19 cellular contexts compared by ENCODE assay signal in genomic region chr9:132482196-132482813, GRCh38.
DNase-seq lines count a peak whose midpoint lies in the region; ATAC-seq, FAIRE-seq and TF ChIP-seq lines count a peak whose summit lies in the region.
"Had no signal": no experiment of that assay in that cellular context is flagged by ENCODE, and none has a peak within 500 bp of the region (broad histone marks: within the 10 kb centered on the region; RNA-seq: fewer than 3 reads in every experiment).

No MANE protein-coding gene starts in this region.

- FAIRE-seq in HepG2 (lab: Jason Lieb, UNC) (no peak), GM12878 (lab: Jason Lieb, UNC) (no peak)
- FAIRE-seq: D721Med, G401.6, GM12892, GM18507, H54 had no signal

- H3K4ac ChIP-seq in neuronal stem cell (ENCODE audit: low read length): no peak overlapping the region

- peak overlapping the region; percentile 54 for H2BK15ac ChIP-seq in neuronal stem cell (ENCODE audit: low read length)

- H3K9ac ChIP-seq in HepG2 (ENCODE audit: insufficient read depth, low read depth, low read length): no peak overlapping the region
- H3K9ac ChIP-seq in GM12878 (ENCODE audit: control insufficient read depth, insufficient read depth, low read length): no peak overlapping the region
- no peak overlapping the region for H3K9ac ChIP-seq in neuronal stem cell (ENCODE audit: low read depth, low read length, poor library complexity)

- no peaks in the 10 kb centered on the region for H3K79me1 ChIP-seq in neuronal stem cell (ENCODE audit: low read depth, low read length)

- H3K27me3 ChIP-seq in HepG2 (ENCODE audit: control insufficient read depth in 1 of 2, insufficient read depth in 2 of 2, low read length in 2 of 2) (peaks cover 1 to 30% of the 10 kb centered on the region in 2 experiments; a peak in 3 of 5 replicates), right lobe of liver (peaks cover 0 to 3% of the 10 kb centered on the region in 2 donors), GM12878 (replicated peaks in 1 of 2; ENCODE audit: control insufficient read depth in 2 of 2, insufficient read depth in 2 of 2, low read length in 1 of 2) (peaks cover 0 to 2% of the 10 kb centered on the region in 2 experiments; a peak in 2 of 4 replicates), neuronal stem cell (ENCODE audit: control insufficient read depth in 3 of 3, insufficient read depth in 3 of 3, low read depth in 1 of 3, low read length in 3 of 3) (no peaks in the 10 kb centered on the region)

- ATAC-seq in HepG2 (no peak), right lobe of liver (no peak), GM12878 (no peak), HG02759 (IDR thresholded peaks at IDR 0.05; ENCODE audit: unreplicated experiment) (no peak)

- H3K4me1 ChIP-seq in HepG2 (ENCODE audit: insufficient read depth, low read length) (no peaks in the 10 kb centered on the region), right lobe of liver (no peaks in the 10 kb centered on the region), GM12878 (ENCODE audit: control insufficient read depth, insufficient read depth, low read length) (no peaks in the 10 kb centered on the region), neuronal stem cell (ENCODE audit: control insufficient read depth in 2 of 2, insufficient read depth in 1 of 2, low read depth in 1 of 2, low read length in 2 of 2) (peaks cover 22 to 25% of the 10 kb centered on the region in 2 donors)
- H3K4me1 ChIP-seq: Caco-2 had no signal

- no peaks in the 10 kb centered on the region for H3K79me2 ChIP-seq in HepG2 (ENCODE audit: insufficient read depth, low read length)
- no peaks in the 10 kb centered on the region for H3K79me2 ChIP-seq in GM12878 (ENCODE audit: control insufficient read depth, insufficient read depth, low read length)

- in situ Hi-C loops in HepG2 (cut with HindIII; ENCODE audit: extremely low pct_ligation_motif_present, low pct_unique_long_range_greater_than_20kb): no loop called here
- in situ Hi-C loops in GM12878 (cut with MboI): no loop called here

- H3K36me3 Mint-ChIP-seq in progenitor cell of endocrine pancreas (ENCODE audit: insufficient read depth): no peaks in the 10 kb centered on the region

- CTCF ChIA-PET in HepG2 (lab: Yijun Ruan, JAX; ENCODE audit: low intra/inter-chr PET ratio, low total read pairs) (no interaction called here), GM12878 (lab: Yijun Ruan, JAX) (no interaction called here)

- no peak overlapping the region for H4K8ac ChIP-seq in neuronal stem cell (ENCODE audit: low read depth, low read length)

- no peak for TF ChIP-seq CTCF in HepG2 (CRISPR knock-in tag; IDR thresholded peaks at IDR 0.05)
- no peak for TF ChIP-seq CTCF in right lobe of liver (IDR thresholded peaks at IDR 0.05)
- no peak for TF ChIP-seq CTCF in GM12878 (IDR thresholded peaks at IDR 0.05 in 2 of 3, conservative IDR thresholded peaks at IDR 0.05 in 1 of 3; ENCODE audit: control insufficient read depth in 2 of 3, extremely low read depth in 1 of 3, insufficient read depth in 1 of 3, low read depth in 3 of 3, low read length in 3 of 3)
- no peak for TF ChIP-seq CTCF in progenitor cell of endocrine pancreas (IDR thresholded peaks at IDR 0.05; ENCODE audit: unreplicated experiment)

- no peak overlapping the region for H4K91ac ChIP-seq in neuronal stem cell (ENCODE audit: low read depth, low read length, poor library complexity)

- H2BK120ac ChIP-seq in neuronal stem cell (ENCODE audit: low read depth, low read length): no peak overlapping the region

- H3K4me1 Mint-ChIP-seq in progenitor cell of endocrine pancreas (ENCODE audit: low read depth): no peaks in the 10 kb centered on the region
- H3K4me1 Mint-ChIP-seq: B cell had no signal

- peak overlapping the region; percentile 34 for H3K18ac ChIP-seq in neuronal stem cell (ENCODE audit: low read length)

- TF ChIP-seq EP300 in HepG2 (IDR thresholded peaks at IDR 0.05; ENCODE audit: low read depth in 2 of 2, low read length in 2 of 2) (no peak), HepG2 (CRISPR knock-in tag; IDR thresholded peaks at IDR 0.05; ENCODE audit: borderline replicate concordance) (no peak), GM12878 (IDR thresholded peaks at IDR 0.05; ENCODE audit: borderline replicate concordance in 1 of 2, control insufficient read depth in 1 of 2, low read depth in 2 of 2, low read length in 2 of 2) (no peak)

- H3K4me2 ChIP-seq in HepG2 (ENCODE audit: low read depth, low read length): no peak overlapping the region
- H3K4me2 ChIP-seq in GM12878 (ENCODE audit: control insufficient read depth, insufficient read depth): no peak overlapping the region
- no peak overlapping the region for H3K4me2 ChIP-seq in neuronal stem cell (ENCODE audit: insufficient read depth, low read length, poor library complexity, severe bottlenecking)
- H3K4me2 ChIP-seq: GM23338 had no signal

- SMC1A ChIA-PET in GM12878 (lab: Charles Lee; ENCODE audit: uncharacterized antibody, unreplicated experiment): no interaction called here

- H2AFZ ChIP-seq in HepG2 (ENCODE audit: low read length): no peak overlapping the region
- no peak overlapping the region for H2AFZ ChIP-seq in GM12878 (ENCODE audit: control insufficient read depth, low read depth, low read length)
- peak overlapping the region; percentile 46 for H2AFZ ChIP-seq in neuronal stem cell (ENCODE audit: low read length)
- H2AFZ ChIP-seq: GM23338 had no signal

- no peaks in the 10 kb centered on the region for H3K36me3 ChIP-seq in HepG2 (replicated peaks in 1 of 2; ENCODE audit: control insufficient read depth in 1 of 2, insufficient read depth in 2 of 2, low read length in 2 of 2)
- no peaks in the 10 kb centered on the region for H3K36me3 ChIP-seq in right lobe of liver
- no peaks in the 10 kb centered on the region for H3K36me3 ChIP-seq in GM12878 (ENCODE audit: control insufficient read depth in 2 of 2, insufficient read depth in 2 of 2, low read length in 1 of 2)
- H3K36me3 ChIP-seq in neuronal stem cell (replicated peaks in 1 of 2; ENCODE audit: control insufficient read depth in 2 of 2, insufficient read depth in 2 of 2, low read length in 2 of 2): no peaks in the 10 kb centered on the region

- no peak for DNase-seq in HepG2 (ENCODE audit: low spot score)
- no peak for DNase-seq in right lobe of liver
- DNase-seq in GM12878 (ENCODE audit: low read depth, low spot score): no peak
- DNase-seq in neuronal stem cell (ENCODE audit: low spot score): no peak
- no peak for DNase-seq in progenitor cell of endocrine pancreas (ENCODE audit: low spot score, unreplicated experiment)
- DNase-seq: Caco-2; CD4-positive, alpha-beta T cell; HCEC 1CT; IMR-90 had no signal

- BruUV-seq in HepG2 (replicated peaks; lab: Mats Ljungman, UMichigan): no TSS peak
- BruUV-seq in GM12878 (replicated peaks; lab: Mats Ljungman, UMichigan): no TSS peak

- no peak overlapping the region for H3K4me3 ChIP-seq in HepG2 (replicated peaks in 1 of 3; ENCODE audit: insufficient read depth in 1 of 3, low read depth in 2 of 3, low read length in 3 of 3)
- H3K4me3 ChIP-seq in right lobe of liver: no peak overlapping the region
- no peak overlapping the region for H3K4me3 ChIP-seq in GM12878
- no peak overlapping the region for H3K4me3 ChIP-seq in neuronal stem cell (ENCODE audit: low read length in 2 of 2)
- H3K4me3 ChIP-seq: GM23338 had no signal

- no peaks in the 10 kb centered on the region for H3K9me3 ChIP-seq in HepG2 (ENCODE audit: low read length)
- H3K9me3 ChIP-seq in right lobe of liver: no peaks in the 10 kb centered on the region
- no peaks in the 10 kb centered on the region for H3K9me3 ChIP-seq in GM12878 (replicated peaks; ENCODE audit: control insufficient read depth, insufficient read depth, low read length)
- H3K9me3 ChIP-seq in neuronal stem cell (replicated peaks in 1 of 2; ENCODE audit: control insufficient read depth in 2 of 2, insufficient read depth in 1 of 2, low read depth in 1 of 2, low read length in 2 of 2): no peaks in the 10 kb centered on the region
- H3K9me3 ChIP-seq: Caco-2 had no signal

- no peak for TF ChIP-seq POLR2A in HepG2 (IDR thresholded peaks at IDR 0.05; ENCODE audit: insufficient read depth in 1 of 2, low read depth in 2 of 2, low read length in 2 of 2)
- TF ChIP-seq POLR2A in right lobe of liver (IDR thresholded peaks at IDR 0.05): no peak
- TF ChIP-seq POLR2A in GM12878 (IDR thresholded peaks at IDR 0.05; ENCODE audit: low read depth, low read length): no peak

- H2BK12ac ChIP-seq in neuronal stem cell (ENCODE audit: low read length): no peak overlapping the region

- 35% methylated on average over 17 of the region's 17 CpGs for WGBS in HepG2 (ENCODE audit: low lambda C conversion rate)
- WGBS in right lobe of liver (ENCODE audit: insufficient coverage, low coverage, low lambda C conversion rate, missing lambda C conversion rate): 64% methylated on average over 15 of the region's 17 CpGs
- 40% methylated on average over 17 of the region's 17 CpGs for WGBS in GM12878 (ENCODE audit: insufficient coverage, insufficient replicate concordance, low lambda C conversion rate, missing lambda C conversion rate)
- WGBS in neuronal stem cell (ENCODE audit: extremely low coverage in 2 of 2, insufficient read length in 2 of 2, insufficient replicate concordance in 1 of 2), 2 donors: no CpG with 5 or more reads among the region's 17 CpGs

- TF ChIP-seq RAD21 in HepG2 (CRISPR knock-in tag; IDR thresholded peaks at IDR 0.05) (no peak), GM12878 (IDR thresholded peaks at IDR 0.05; ENCODE audit: insufficient read depth, low read depth, low read length) (no peak)

- H2AK5ac ChIP-seq in neuronal stem cell (ENCODE audit: low read depth, low read length): peak overlapping the region; percentile 25

- no peak overlapping the region for H2BK5ac ChIP-seq in neuronal stem cell (ENCODE audit: low read length)

- no peak overlapping the region for H3K14ac ChIP-seq in neuronal stem cell (ENCODE audit: low read length)

- H4K20me1 ChIP-seq in HepG2 (ENCODE audit: insufficient read depth, low read length): no peaks in the 10 kb centered on the region
- no peaks in the 10 kb centered on the region for H4K20me1 ChIP-seq in GM12878 (ENCODE audit: control insufficient read depth, insufficient read depth)

- H3K27ac Mint-ChIP-seq in progenitor cell of endocrine pancreas: no peak overlapping the region
- H3K27ac Mint-ChIP-seq: B cell; CD4-positive, alpha-beta T cell; GM23338 had no signal

- RAD21 ChIA-PET in GM12878 (lab: Charles Lee; ENCODE audit: unreplicated experiment): no interaction called here

- H3K27me3 Mint-ChIP-seq in progenitor cell of endocrine pancreas: peaks cover 19% of the 10 kb centered on the region

- H3K27ac ChIP-seq in HepG2 (ENCODE audit: extremely low read length, insufficient read depth, low read length): no peak overlapping the region
- no peak overlapping the region for H3K27ac ChIP-seq in right lobe of liver
- H3K27ac ChIP-seq in GM12878 (ENCODE audit: control insufficient read depth, insufficient read depth): no peak overlapping the region
- H3K27ac ChIP-seq in neuronal stem cell (replicated peaks; ENCODE audit: low read length): no peak overlapping the region
- H3K27ac ChIP-seq: C4-2B, HL-60 had no signal

- POLR2A ChIA-PET in HepG2 (lab: Yijun Ruan, JAX) (no interaction called here), GM12878 (lab: Charles Lee) (interaction anchor here (0.7 kb wide), 1 partner anchor 874 kb away, joined by 3 read pairs; no protein-coding TSS in a partner anchor)

- no peak overlapping the region for H3K4me3 Mint-ChIP-seq in progenitor cell of endocrine pancreas (ENCODE audit: low read depth)
- H3K4me3 Mint-ChIP-seq: B cell; CD4-positive, alpha-beta T cell; GM23338 had no signal

- H3K23ac ChIP-seq in neuronal stem cell (ENCODE audit: low read depth, low read length, poor library complexity): no peak overlapping the region

- no peaks in the 10 kb centered on the region for H3K9me3 Mint-ChIP-seq in progenitor cell of endocrine pancreas (ENCODE audit: low read depth)
- H3K9me3 Mint-ChIP-seq: CD4-positive, alpha-beta T cell; GM23338 had no signal

- intact Hi-C loops in HepG2 (cut with micrococcal nuclease; ENCODE audit: unreplicated experiment): no loop called here
- intact Hi-C loops in right lobe of liver (cut with DNase I): no loop called here
- intact Hi-C loops in GM12878 (cut with micrococcal nuclease; ENCODE audit: unreplicated experiment): no loop called here

Comparison
In these comparisons a context has a peak if more than half of its experiments do, and no peak if none do; other contexts are left out.
1. Of the 75 proteins assayed by ChIP-seq in both HepG2 and GM12878: peak only in HepG2: none; only in GM12878: TCF7; in both: none; in neither: 74.